ENCODE assay signal across 17 cellular contexts in the genomic region with DNA sequence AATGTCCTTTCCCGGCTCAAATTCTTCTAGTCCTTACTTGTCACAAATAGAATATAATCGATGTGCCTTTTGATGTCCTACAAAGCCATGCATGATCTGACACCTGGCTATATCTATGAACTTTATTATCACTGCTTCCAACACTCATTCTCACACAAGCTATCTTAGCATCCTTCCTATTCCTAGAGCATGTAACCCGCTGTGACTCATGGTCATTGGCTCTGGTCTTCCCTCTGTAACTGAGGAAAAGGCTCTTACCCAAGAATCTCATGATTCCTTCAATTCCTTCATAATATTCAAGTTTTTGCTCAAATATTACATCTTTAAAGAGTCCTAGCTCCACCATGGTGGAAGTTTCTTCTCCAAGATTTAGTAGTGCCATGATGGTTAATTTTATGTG.
DNase-seq lines count a peak whose midpoint lies in the region; ATAC-seq, FAIRE-seq and TF ChIP-seq lines count a peak whose summit lies in the region.
"Had no signal": no experiment of that assay in that cellular context is flagged by ENCODE, and none has a peak within 500 bp of the region (broad histone marks: within the 10 kb centered on the region; RNA-seq: fewer than 3 reads in every experiment).

No MANE protein-coding gene starts in this region.

- H3K4me1 ChIP-seq in RWPE2 (ENCODE audit: insufficient read depth, poor library complexity, severe bottlenecking) (peaks cover 40% of the 10 kb centered on the region), osteoblast (ENCODE audit: insufficient read depth, low read length) (peaks cover 41% of the 10 kb centered on the region)
- H3K4me1 ChIP-seq: parathyroid adenoma had no signal

- peaks cover 4% of the 10 kb centered on the region for H3K9me3 ChIP-seq in RWPE2 (ENCODE audit: severe bottlenecking)
- H3K9me3 ChIP-seq in osteoblast (ENCODE audit: low read depth, low read length) = no peaks in the 10 kb centered on the region

- H2AFZ ChIP-seq in osteoblast (ENCODE audit: low read length) = no peak overlapping the region
- H2AFZ ChIP-seq: parathyroid adenoma had no signal

- TF ChIP-seq CTCF in RWPE2 (IDR thresholded peaks at IDR 0.05; ENCODE audit: poor library complexity, severe bottlenecking) (no peak), osteoblast (IDR thresholded peaks at IDR 0.05; ENCODE audit: extremely low read depth, low read depth, low read length) (no peak)

- H3K4me2 ChIP-seq in osteoblast (ENCODE audit: insufficient read depth, low read length) = peak overlapping the region; percentile 70

- H3K36me3 ChIP-seq in RWPE2 (ENCODE audit: low read depth) (no peaks in the 10 kb centered on the region), osteoblast (ENCODE audit: insufficient read depth, low read length) (no peaks in the 10 kb centered on the region)

- no peak for FAIRE-seq in frontal cortex (lab: Jason Lieb, UNC)

- no peaks in the 10 kb centered on the region for H3K27me3 ChIP-seq in RWPE2 (ENCODE audit: insufficient read depth, poor library complexity, severe bottlenecking)
- H3K27me3 ChIP-seq in osteoblast (ENCODE audit: insufficient read depth, low read length) = no peaks in the 10 kb centered on the region

- no peak for ATAC-seq in RWPE2 (ENCODE audit: low read depth)
- no peak for ATAC-seq in HG03139 (IDR thresholded peaks at IDR 0.05; ENCODE audit: unreplicated experiment)
- ATAC-seq: activated CD8-positive, alpha-beta T cell treated with anti-CD3 and anti-CD28 coated beads, Interleukin-2, amount 10 ng/mL, durations not matched to agents 7 days and 5 days; stimulated activated naive B cell treated with anti-CD40 and anti-IgM and Interleukin-4, amounts not matched to agents 10 μg/mL and 1 μg/mL and 100 μg/mL, for 72 hours had no signal

- H3K27ac ChIP-seq in RWPE2 (ENCODE audit: poor library complexity, severe bottlenecking) (peak overlapping the region; percentile 98), osteoblast (ENCODE audit: low read depth, low read length) (peak overlapping the region; percentile 99)
- H3K27ac ChIP-seq: parathyroid adenoma had no signal

- H3K4me3 ChIP-seq in RWPE2 (ENCODE audit: severe bottlenecking) (no peak overlapping the region), osteoblast (ENCODE audit: insufficient read depth, low read length) (peak overlapping the region; percentile 25)

- H3K79me2 ChIP-seq in osteoblast (ENCODE audit: insufficient read depth, low read length) = no peaks in the 10 kb centered on the region
- H3K79me2 ChIP-seq: parathyroid adenoma had no signal

- DNase-seq in Daoy (ENCODE audit: low read depth) (peak; percentile 85), RWPE2 (ENCODE audit: low spot score) (no peak), fibroblast of gingiva (ENCODE audit: low read depth) (peak; percentile 57), osteoblast (ENCODE audit: insufficient read length, low spot score, missing footprints) (no peak), middle frontal gyrus (ENCODE audit: extremely low spot score, low spot score) (no peak), frontal cortex (ENCODE audit: low spot score in 2 of 2) (no peak), D341Med (ENCODE audit: low spot score) (no peak)
- DNase-seq: activated CD8-positive, alpha-beta T cell treated with anti-CD3 and anti-CD28 coated beads, Interleukin-2, amount 10 ng/mL, durations not matched to agents 7 days and 5 days; activated naive CD4-positive, alpha-beta T cell treated with anti-CD3 and anti-CD28 coated beads, Interleukin-2, amount 10 ng/mL, durations not matched to agents 7 days and 5 days; CD4-positive, CD25-positive, alpha-beta regulatory T cell; NCI-H2227 treated with DMSO at 0.1 percent for 48 hours; OCI-M1; stimulated activated CD4-positive, alpha-beta T cell treated with anti-CD3 and anti-CD28 coated beads, Interleukin-2, amount 100 ng/mL, for 48 hours; stimulated activated naive B cell treated with anti-CD40 and anti-IgM and Interleukin-4, amounts not matched to agents 10 μg/mL and 1 μg/mL and 100 μg/mL, for 72 hours; T-helper 9 cell had no signal

- H4K20me1 ChIP-seq in osteoblast (ENCODE audit: insufficient read depth, low read length) = no peaks in the 10 kb centered on the region

Comparison
In these comparisons a context has a peak if more than half of its experiments do, and no peak if none do; other contexts are left out.
1. DNase-seq: peak in Daoy (single experiment) and fibroblast of gingiva (single experiment); none in RWPE2 (single experiment), osteoblast (single experiment), middle frontal gyrus (single experiment), frontal cortex (0 of 2) and D341Med (single experiment).